Comparison of ENCODE assay signal across 1 cellular context in genomic region chr12:128805406-128805805, GRCh38.
A peak's percentile ranks its signal among the peaks of the same experiment; 100 is the strongest.
TF ChIP-seq lines count a peak whose summit lies in the region.

No MANE protein-coding gene starts in this region.

TF ChIP-seq in GM12878, 131 proteins besides CTCF, POLR2A, EP300 and RAD21:
- TF ChIP-seq RELB (IDR thresholded peaks at IDR 0.05; ENCODE audit: low read depth): 0 out of 2 replicates have a peak, but pooled peaks have one; percentile 26
- peak; percentile 55; the same call in 1 of the 2 replicates for TF ChIP-seq IKZF1 (conservative IDR thresholded peaks at IDR 0.05)
- 0 out of 2 replicates have a peak, but pooled peaks have one; percentile 19 for TF ChIP-seq SPI1 (IDR thresholded peaks at IDR 0.05; ENCODE audit: borderline replicate concordance, insufficient read depth, low read depth, low read length)
- TF ChIP-seq IKZF2 (IDR thresholded peaks at IDR 0.05): peak; percentile 35 to 57; a peak in 2 of 4 replicates
TF ChIP-seq in GM12878: peak in this region for 4; not testable (repeated sequence) for 127.
